ENCODE assay signal across 13 cellular contexts in the genomic region with DNA sequence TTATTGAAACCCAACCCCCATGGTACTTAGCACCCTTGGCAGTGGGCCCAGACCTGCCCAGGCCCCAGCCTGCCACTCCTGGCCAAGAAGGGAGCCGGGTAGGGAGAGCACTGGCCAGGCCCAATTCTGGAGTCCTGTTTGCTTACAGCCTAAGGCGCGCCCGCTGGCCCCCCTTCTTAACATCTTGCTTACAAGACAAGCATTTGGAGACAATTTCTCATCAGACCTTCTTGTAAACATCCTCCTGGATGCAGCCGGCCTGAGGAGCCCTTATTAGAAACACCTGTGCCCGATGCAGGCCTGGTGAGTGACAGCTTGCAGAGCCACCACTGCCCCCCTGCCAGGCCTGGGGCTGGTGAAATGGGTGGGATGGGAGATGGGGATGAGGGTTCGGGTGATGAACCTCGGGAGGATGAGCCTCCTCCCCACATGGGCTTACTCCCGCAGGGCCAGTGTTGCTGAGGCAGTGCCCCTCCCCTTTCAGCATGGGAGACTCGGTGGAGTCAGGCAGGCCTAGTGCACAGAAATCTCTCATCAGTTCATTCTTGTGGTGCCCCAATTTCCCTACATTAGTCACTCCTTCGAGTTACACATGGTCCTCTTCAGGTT.
DNase-seq lines count a peak whose midpoint lies in the region; ATAC-seq and TF ChIP-seq lines count a peak whose summit lies in the region.
"Had no signal": no experiment of that assay in that cellular context is flagged by ENCODE, and none has a peak within 500 bp of the region (broad histone marks: within the 10 kb centered on the region; RNA-seq: fewer than 3 reads in every experiment).

No MANE protein-coding gene starts in this region.

- intact Hi-C loops in spleen (cut with DNase I; ENCODE audit: low total_unique reads), result no loop called here

- H3K36me3 ChIP-seq in adipocyte (ENCODE audit: control insufficient read depth, insufficient read depth, low read length, severe bottlenecking) (no peaks in the 10 kb centered on the region), spleen (no peaks in the 10 kb centered on the region)
- H3K36me3 ChIP-seq: upper lobe of left lung had no signal

- H3K9me3 ChIP-seq in adipocyte (ENCODE audit: control insufficient read depth, low read length), result no peaks in the 10 kb centered on the region
- no peaks in the 10 kb centered on the region for H3K9me3 ChIP-seq in spleen
- H3K9me3 ChIP-seq: upper lobe of left lung had no signal

- H3K4me1 ChIP-seq in adipocyte (ENCODE audit: control insufficient read depth, insufficient read depth, low read length) (peaks cover 14% of the 10 kb centered on the region), spleen (peaks cover 0 to 17% (median 0%) of the 10 kb centered on the region in 6 donors)

- no peak overlapping the region for H3K27ac ChIP-seq in spleen
- H3K27ac ChIP-seq: upper lobe of left lung had no signal

- H3K4me3 ChIP-seq in adipocyte (ENCODE audit: low read length), result no peak overlapping the region
- H3K4me3 ChIP-seq in spleen, result no peak overlapping the region
- H3K4me3 ChIP-seq: upper lobe of left lung had no signal

- no peak for ATAC-seq in HG03354 (IDR thresholded peaks at IDR 0.05; ENCODE audit: poor library complexity, severe bottlenecking, unreplicated experiment)
- no peak for ATAC-seq in GM18502 (IDR thresholded peaks at IDR 0.05; ENCODE audit: poor library complexity, unreplicated experiment)
- no peak for ATAC-seq in stimulated activated naive CD8-positive, alpha-beta T cell treated with anti-CD3 and anti-CD28 coated beads, Interleukin-15, Interleukin-2, amounts not matched to agents 100 U/mL and 50 U/mL, for 24 hours

- no peaks in the 10 kb centered on the region for H3K27me3 ChIP-seq in adipocyte (replicated peaks; ENCODE audit: control insufficient read depth, insufficient read depth, low read length)
- H3K27me3 ChIP-seq in spleen (replicated peaks in 1 of 7), result no peaks in the 10 kb centered on the region
- H3K27me3 ChIP-seq: upper lobe of left lung had no signal

- TF ChIP-seq CTCF in spleen (IDR thresholded peaks at IDR 0.05 in 8 of 11, conservative IDR thresholded peaks at IDR 0.05 in 3 of 11), result no peak

- no peak overlapping the region for H3K9ac ChIP-seq in adipocyte (ENCODE audit: low read length)

- 78 to 91% (median 79%) methylated on average over 10 to 11 of the region's 11 CpGs for WGBS in spleen, 5 donors

- TF ChIP-seq POLR2A in spleen (IDR thresholded peaks at IDR 0.05), result no peak

- DNase-seq in SHP77 (lab: John Stamatoyannopoulos, UW) (peak; percentile 24 to 46), SHP77 treated with DMSO at 0.1 percent for 48 hours (lab: John Stamatoyannopoulos, UW) (no peak), NCI-H1417 treated with DMSO at 0.1 percent for 48 hours (lab: John Stamatoyannopoulos, UW) (peak; percentile 5), adipocyte (ENCODE audit: low read depth) (peak; percentile 40), spleen (peak; percentile 67)
- DNase-seq in stimulated activated naive CD8-positive, alpha-beta T cell treated with anti-CD3 and anti-CD28 coated beads, Interleukin-15, Interleukin-2, amounts not matched to agents 100 U/mL and 50 U/mL, for 24 hours, result no peak
- DNase-seq: ACHN, glutamatergic neuron, NCI-H1694 treated with DMSO at 0.1 percent for 48 hours, Right ventricle myocardium superior, upper lobe of left lung had no signal

Comparison
In these comparisons a context has a peak if more than half of its experiments do, and no peak if none do; other contexts are left out.
1. DNase-seq: peak in SHP77 (2 of 2), NCI-H1417 treated with DMSO at 0.1 percent for 48 hours (single experiment), adipocyte (single experiment) and spleen (single experiment); none in SHP77 treated with DMSO at 0.1 percent for 48 hours (single experiment) and stimulated activated naive CD8-positive, alpha-beta T cell treated with anti-CD3 and anti-CD28 coated beads, Interleukin-15, Interleukin-2, amounts not matched to agents 100 U/mL and 50 U/mL, for 24 hours (single experiment).